ENCODE assay signal across 14 cellular contexts in genomic region chr21:28959367-28960099, GRCh38. TPM values are rescaled to one million over a fixed set of nuclear protein-coding genes. Genes with fewer than 3 reads are reported as not detected.
DNase-seq lines count a peak whose midpoint lies in the region; TF ChIP-seq lines count a peak whose summit lies in the region.
"Had no signal": no experiment of that assay in that cellular context is flagged by ENCODE, and none has a peak within 500 bp of the region (broad histone marks: within the 10 kb centered on the region; RNA-seq: fewer than 3 reads in every experiment).

No MANE protein-coding gene starts in this region.

- peak overlapping the region; percentile 90 for H3K27ac Mint-ChIP-seq in HFFc6
- H3K27ac Mint-ChIP-seq: B cell, progenitor cell of endocrine pancreas had no signal

- no peak overlapping the region for H3K4me2 ChIP-seq in PC-9

- H3K4me1 ChIP-seq in A673 (ENCODE audit: insufficient read depth, low read length, poor library complexity, severe bottlenecking) (no peaks in the 10 kb centered on the region), PC-9 (replicated peaks; ENCODE audit: insufficient read depth) (no peaks in the 10 kb centered on the region)
- H3K4me1 ChIP-seq: gastroesophageal sphincter had no signal

- no peak overlapping the region for H2AFZ ChIP-seq in PC-9

- peak overlapping the region; percentile 54; the same call in 1 of the 2 replicates for H3K4me3 Mint-ChIP-seq in HFFc6
- H3K4me3 Mint-ChIP-seq: B cell had no signal

- no peak for TF ChIP-seq CTCF in A673 (conservative IDR thresholded peaks at IDR 0.05; ENCODE audit: low read depth, low read length)
- no peak for TF ChIP-seq CTCF in HFFc6 (IDR thresholded peaks at IDR 0.05)
- no peak for TF ChIP-seq CTCF in astrocyte of the spinal cord (IDR thresholded peaks at IDR 0.05; ENCODE audit: low read depth, low read length)
- no peak for TF ChIP-seq CTCF in PC-9 (conservative IDR thresholded peaks at IDR 0.05)

- in situ Hi-C loops in astrocyte of the spinal cord (cut with HindIII; ENCODE audit: low sequenced_read_pairs), result no loop called here

- intact Hi-C loops in A673 (cut with micrococcal nuclease; ENCODE audit: unreplicated experiment), result no loop called here
- intact Hi-C loops in PC-9 (cut with micrococcal nuclease; ENCODE audit: unreplicated experiment), result no loop called here

- H3K27ac ChIP-seq in A673 (ENCODE audit: low read depth, low read length, poor library complexity, severe bottlenecking), result no peak overlapping the region
- H3K27ac ChIP-seq in PC-9, result no peak overlapping the region
- H3K27ac ChIP-seq: gastroesophageal sphincter had no signal

- no peaks in the 10 kb centered on the region for H3K9me3 Mint-ChIP-seq in HFFc6

- no peaks in the 10 kb centered on the region for H4K20me1 ChIP-seq in PC-9 (ENCODE audit: insufficient read depth)

- H3K27me3 ChIP-seq in A673 (replicated peaks; ENCODE audit: insufficient read depth, low read depth, low read length, poor library complexity) (no peaks in the 10 kb centered on the region), PC-9 (ENCODE audit: insufficient read depth, low read depth) (no peaks in the 10 kb centered on the region)
- H3K27me3 ChIP-seq: gastroesophageal sphincter had no signal

- no peaks in the 10 kb centered on the region; the same call in 1 of the 2 replicates for H3K27me3 Mint-ChIP-seq in HFFc6 (ENCODE audit: insufficient read depth)
- H3K27me3 Mint-ChIP-seq: B cell, progenitor cell of endocrine pancreas had no signal

- DNase-seq in A673 (ENCODE audit: low spot score), result peak; percentile 9
- DNase-seq in HFFc6, result peak; percentile 79
- DNase-seq in astrocyte of the spinal cord (ENCODE audit: low read depth, low spot score), result peak; percentile 71
- DNase-seq in iris pigment epithelial cell (ENCODE audit: low read depth), result peak; percentile 88
- DNase-seq in activated CD4-positive, alpha-beta T cell treated with anti-CD3 and anti-CD28 coated beads for 1 hour, result no peak
- no peak for DNase-seq in PC-9
- DNase-seq in NCI-H128 (lab: John Stamatoyannopoulos, UW; ENCODE audit: unreplicated experiment), result no peak
- DNase-seq in NOMO-1 treated with DMSO at 0.1 percent for 48 hours (lab: John Stamatoyannopoulos, UW; ENCODE audit: unreplicated experiment), result no peak
- DNase-seq: aorta, NCI-H1694 treated with DMSO at 0.1 percent for 48 hours had no signal

- CTCF ChIA-PET in A673 (lab: Charles Lee), result interaction anchor here (0.6 to 0.7 kb wide), 2 partner anchors 22 to 386 kb away, joined by 4 read pairs; no protein-coding TSS in a partner anchor
- CTCF ChIA-PET in PC-9 (lab: Charles Lee), result no interaction called here

- no TSS peak for BruUV-seq in A673 (replicated peaks; lab: Mats Ljungman, UMichigan)
- no TSS peak for BruUV-seq in PC-9 (replicated peaks; lab: Mats Ljungman, UMichigan)

- H3K79me2 ChIP-seq in PC-9 (ENCODE audit: low read depth), result no peaks in the 10 kb centered on the region

- H3K36me3 ChIP-seq in A673 (ENCODE audit: insufficient read depth, low read length, poor library complexity, severe bottlenecking) (peaks cover 5% of the 10 kb centered on the region), PC-9 (ENCODE audit: low read depth) (no peaks in the 10 kb centered on the region; the same call in 1 of the 2 replicates)

- POLR2A ChIA-PET in A673 (lab: Charles Lee; ENCODE audit: low non-redundant PET) (no interaction called here), PC-9 (lab: Charles Lee; ENCODE audit: unreplicated experiment) (no interaction called here)

- H3K4me3 ChIP-seq in A673 (ENCODE audit: low read depth, low read length, poor library complexity, severe bottlenecking), result no peak overlapping the region
- no peak overlapping the region for H3K4me3 ChIP-seq in astrocyte of the spinal cord (ENCODE audit: low read depth, low read length)
- no peak overlapping the region for H3K4me3 ChIP-seq in PC-9
- H3K4me3 ChIP-seq: gastroesophageal sphincter, lung had no signal

- H3F3A ChIP-seq in PC-9 (ENCODE audit: insufficient read depth, low read depth), result no peaks in the 10 kb centered on the region; the same call in 1 of the 2 replicates

- no peaks in the 10 kb centered on the region for H3K9me2 ChIP-seq in PC-9 (ENCODE audit: insufficient read depth)

- H3K9me3 ChIP-seq in A673 (ENCODE audit: low read depth, low read length, poor library complexity, severe bottlenecking), result no peaks in the 10 kb centered on the region
- no peaks in the 10 kb centered on the region for H3K9me3 ChIP-seq in PC-9 (ENCODE audit: insufficient read depth, low read depth)
- H3K9me3 ChIP-seq: gastroesophageal sphincter had no signal

- peaks cover 35% of the 10 kb centered on the region for H3K36me3 Mint-ChIP-seq in HFFc6 (ENCODE audit: low read depth)

- H3K4me1 Mint-ChIP-seq in HFFc6 (ENCODE audit: low read depth), result peaks cover 29% of the 10 kb centered on the region
- H3K4me1 Mint-ChIP-seq: B cell had no signal

RNA-seq across cellular contexts. Expression of gene LTN1, which starts 33.1 kb away (rescaled TPM):
- total RNA-seq in A673 (2021), result 23.7 and 25.3 TPM in 2 replicates
- 10 to 100 TPM; 19.8 to 23.4 (median 20.8) TPM for total RNA-seq in HFFc6 (2021; fragmentation: NEBNext Ultra II Directional; extraction: Animal tissue kit (Norgen Biotek cat#: 25700))
- 14.9 and 18.7 TPM in 2 replicates for total RNA-seq in PC-9 (2021)

RNA-seq across cellular contexts. Expression of gene RWDD2B, which starts 59.6 kb away (rescaled TPM):
- total RNA-seq in A673 (2021) (29.0 and 30.0 TPM in 2 replicates), PC-9 (2021) (12.4 and 18.7 TPM in 2 replicates)
- 10 to 100 TPM; 30.0 to 34.5 (median 31.1) TPM for total RNA-seq in HFFc6 (2021; fragmentation: NEBNext Ultra II Directional; extraction: Animal tissue kit (Norgen Biotek cat#: 25700))

Comparison
In these comparisons a context has a peak if more than half of its experiments do, and no peak if none do; other contexts are left out.
1. DNase-seq: peak in A673 (single experiment), HFFc6 (single experiment), astrocyte of the spinal cord (single experiment) and iris pigment epithelial cell (single experiment); none in activated CD4-positive, alpha-beta T cell treated with anti-CD3 and anti-CD28 coated beads for 1 hour (single experiment), PC-9 (0 of 2), NCI-H128 (single experiment) and NOMO-1 treated with DMSO at 0.1 percent for 48 hours (single experiment).